ENCODE assay signal across 27 cellular contexts in the genomic region with DNA sequence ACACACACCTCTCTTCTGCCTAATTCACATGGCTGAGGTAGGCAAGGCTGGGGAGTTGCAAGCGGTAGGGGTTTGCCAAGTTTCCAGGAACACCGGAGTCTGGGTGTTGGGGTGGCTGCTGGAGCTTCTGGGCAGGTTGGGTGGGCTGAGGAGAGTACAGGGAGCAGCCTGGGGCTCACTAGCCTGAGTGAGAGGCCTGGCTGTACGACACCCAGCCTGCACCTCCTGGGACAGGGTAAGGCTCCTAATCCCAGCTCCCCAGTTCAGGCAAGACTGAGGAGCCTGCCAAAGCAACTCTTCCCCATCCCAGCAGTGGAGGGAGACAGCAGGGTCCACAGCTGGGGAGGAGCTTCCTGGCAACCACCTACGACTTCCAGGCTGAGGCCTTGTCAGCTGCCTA. TPM values are rescaled to one million over a fixed set of nuclear protein-coding genes. Genes with fewer than 3 reads are reported as not detected.
DNase-seq lines count a peak whose midpoint lies in the region; TF ChIP-seq lines count a peak whose summit lies in the region.
"Had no signal": no experiment of that assay in that cellular context is flagged by ENCODE, and none has a peak within 500 bp of the region (broad histone marks: within the 10 kb centered on the region; RNA-seq: fewer than 3 reads in every experiment).

No MANE protein-coding gene starts in this region.

- POLR2A ChIA-PET in MCF 10A (lab: Yijun Ruan, JAX): interaction anchor here (0.6 kb wide), 1 partner anchor 134 kb away, joined by 4 read pairs; no protein-coding TSS in a partner anchor

- H3K9me3 Mint-ChIP-seq in MCF 10A (ENCODE audit: unreplicated experiment): no peaks in the 10 kb centered on the region
- H3K9me3 Mint-ChIP-seq: activated naive CD8-positive, alpha-beta T cell treated with anti-CD3 and anti-CD28 coated beads, Interleukin-2, amount 50 U/mL, for 24 hours; activated T-helper 17 cell treated with anti-CD3 and anti-CD28 coated beads, Interleukin-2, amount 50 U/mL, for 72 hours; endodermal cell; neural progenitor cell had no signal

- H3K4me2 ChIP-seq in mesendoderm (ENCODE audit: low read length): no peak overlapping the region
- H3K4me2 ChIP-seq: A549, BLaER1, neural progenitor cell had no signal

- H3K9ac ChIP-seq in mesendoderm (ENCODE audit: low read length): no peak overlapping the region
- H3K9ac ChIP-seq: BLaER1, neural progenitor cell had no signal

- H3K9me3 ChIP-seq in breast epithelium: no peaks in the 10 kb centered on the region
- H3K9me3 ChIP-seq in suprapubic skin: no peaks in the 10 kb centered on the region
- H3K9me3 ChIP-seq: A549, BLaER1, body of pancreas, Peyer's patch had no signal

- TF ChIP-seq CTCF in breast epithelium (IDR thresholded peaks at IDR 0.05) (no peak), MCF 10A (IDR thresholded peaks at IDR 0.05; ENCODE audit: unreplicated experiment) (no peak), VCaP (conservative IDR thresholded peaks at IDR 0.05) (no peak), suprapubic skin (IDR thresholded peaks at IDR 0.05) (no peak)

- no peaks in the 10 kb centered on the region for H3K36me3 ChIP-seq in breast epithelium
- H3K36me3 ChIP-seq in mesendoderm (ENCODE audit: control insufficient read depth, insufficient read depth, low read length): no peaks in the 10 kb centered on the region
- no peaks in the 10 kb centered on the region for H3K36me3 ChIP-seq in suprapubic skin
- H3K36me3 ChIP-seq: BLaER1, neural progenitor cell, Peyer's patch had no signal

- H2BK120ac ChIP-seq in mesendoderm (ENCODE audit: low read depth, low read length): no peak overlapping the region

- H3K79me1 ChIP-seq in mesendoderm (ENCODE audit: low read length): no peaks in the 10 kb centered on the region

- peak overlapping the region; percentile 77 to 90 for H3K27ac ChIP-seq in breast epithelium
- peak overlapping the region; percentile 66; the same call in 1 of the 2 replicates for H3K27ac ChIP-seq in VCaP
- no peak overlapping the region for H3K27ac ChIP-seq in mesendoderm (ENCODE audit: low read depth, low read length)
- peak overlapping the region; percentile 6 for H3K27ac ChIP-seq in suprapubic skin
- H3K27ac ChIP-seq: BLaER1, body of pancreas, HL-60, neural progenitor cell had no signal

- peaks cover 0 to 5% of the 10 kb centered on the region in 2 donors for H3K4me1 ChIP-seq in breast epithelium
- H3K4me1 ChIP-seq in mesendoderm (ENCODE audit: control insufficient read depth, low read depth, low read length): no peaks in the 10 kb centered on the region
- peaks cover 20% of the 10 kb centered on the region for H3K4me1 ChIP-seq in suprapubic skin
- H3K4me1 ChIP-seq: neural progenitor cell had no signal

- no CpG with 5 or more reads among the region's 4 CpGs for WGBS in mesendoderm (ENCODE audit: extremely low coverage, insufficient coverage, low lambda C conversion rate)
- WGBS in suprapubic skin: 81% methylated on average over 3 of the region's 4 CpGs

- H3K27me3 ChIP-seq in breast epithelium: no peaks in the 10 kb centered on the region
- no peaks in the 10 kb centered on the region for H3K27me3 ChIP-seq in mesendoderm (ENCODE audit: insufficient read depth, low read length, poor library complexity)
- no peaks in the 10 kb centered on the region for H3K27me3 ChIP-seq in suprapubic skin
- H3K27me3 ChIP-seq: BLaER1, body of pancreas, neural progenitor cell, Peyer's patch had no signal

- no peak overlapping the region for H3K4me3 Mint-ChIP-seq in MCF 10A (ENCODE audit: unreplicated experiment)
- H3K4me3 Mint-ChIP-seq: activated naive CD8-positive, alpha-beta T cell treated with anti-CD3 and anti-CD28 coated beads, Interleukin-2, amount 50 U/mL, for 24 hours; activated T-helper 17 cell treated with anti-CD3 and anti-CD28 coated beads, Interleukin-2, amount 50 U/mL, for 72 hours; endodermal cell; neural progenitor cell had no signal

- intact Hi-C loops in breast epithelium (cut with DNase I; ENCODE audit: low total_unique reads) (no loop called here), MCF 10A (cut with micrococcal nuclease) (no loop called here)

- no peak for DNase-seq in breast epithelium (ENCODE audit: low spot score in 2 of 2)
- DNase-seq in MCF 10A (ENCODE audit: unreplicated experiment): no peak
- no peak for DNase-seq in mesendoderm
- DNase-seq in suprapubic skin (ENCODE audit: low spot score in 2 of 2): no peak
- DNase-seq in DMS53 (lab: John Stamatoyannopoulos, UW): no peak
- DNase-seq in T-helper 9 cell: no peak
- no peak for DNase-seq in NCI-H774 (lab: John Stamatoyannopoulos, UW)
- DNase-seq: activated naive CD8-positive, alpha-beta T cell treated with anti-CD3 and anti-CD28 coated beads, Interleukin-2, amount 50 U/mL, for 24 hours; body of pancreas; endodermal cell; glutamatergic neuron; NCI-H2081 treated with DMSO at 0.1 percent for 48 hours; Peyer's patch; small intestine; stimulated activated naive CD4-positive, alpha-beta T cell treated with Interleukin-2 at 50 U/mL for 16 hours had no signal

- H3K36me3 Mint-ChIP-seq in MCF 10A (ENCODE audit: insufficient read depth, unreplicated experiment): no peaks in the 10 kb centered on the region
- H3K36me3 Mint-ChIP-seq: neural progenitor cell had no signal

- CTCF ChIA-PET in MCF 10A (lab: Yijun Ruan, JAX): interaction anchor here (1.5 kb wide), 1 partner anchor 127 kb away, joined by 5 read pairs; no protein-coding TSS in a partner anchor

- no peak overlapping the region for H3K4ac ChIP-seq in mesendoderm (ENCODE audit: low read depth, low read length)

- TF ChIP-seq EP300 in suprapubic skin (IDR thresholded peaks at IDR 0.05): no peak

- BruUV-seq in MCF 10A (replicated peaks; lab: Mats Ljungman, UMichigan): no TSS peak

- H3K27ac Mint-ChIP-seq in MCF 10A (ENCODE audit: low read depth, unreplicated experiment): no peak overlapping the region
- H3K27ac Mint-ChIP-seq: activated naive CD8-positive, alpha-beta T cell treated with anti-CD3 and anti-CD28 coated beads, Interleukin-2, amount 50 U/mL, for 24 hours; endodermal cell had no signal

- no peaks in the 10 kb centered on the region for H3K79me2 ChIP-seq in mesendoderm (ENCODE audit: control insufficient read depth, insufficient read depth, low read length)

- H3K27me3 Mint-ChIP-seq in MCF 10A (ENCODE audit: insufficient read depth, unreplicated experiment): no peaks in the 10 kb centered on the region
- H3K27me3 Mint-ChIP-seq: activated naive CD8-positive, alpha-beta T cell treated with anti-CD3 and anti-CD28 coated beads, Interleukin-2, amount 50 U/mL, for 24 hours; activated T-helper 17 cell treated with anti-CD3 and anti-CD28 coated beads, Interleukin-2, amount 50 U/mL, for 72 hours had no signal

- H4K5ac ChIP-seq in mesendoderm (ENCODE audit: low read length): no peak overlapping the region

- no peaks in the 10 kb centered on the region for H3K4me1 Mint-ChIP-seq in MCF 10A (ENCODE audit: insufficient read depth, unreplicated experiment)
- H3K4me1 Mint-ChIP-seq: activated T-helper 17 cell treated with anti-CD3 and anti-CD28 coated beads, Interleukin-2, amount 50 U/mL, for 72 hours; neural progenitor cell had no signal

- no peak overlapping the region for H4K8ac ChIP-seq in mesendoderm (ENCODE audit: low read depth, low read length)

- no peak overlapping the region for H2AK5ac ChIP-seq in mesendoderm (ENCODE audit: low read length)

- no peak overlapping the region for H3K18ac ChIP-seq in mesendoderm (ENCODE audit: low read length)

- H3K56ac ChIP-seq in mesendoderm (ENCODE audit: low read length): no peak overlapping the region

- TF ChIP-seq POLR2A in breast epithelium (IDR thresholded peaks at IDR 0.05) (no peak), suprapubic skin (IDR thresholded peaks at IDR 0.05) (no peak)

- H2BK15ac ChIP-seq in mesendoderm (replicated peaks; ENCODE audit: low read depth): no peak overlapping the region

- no peak overlapping the region for H3K4me3 ChIP-seq in breast epithelium
- no peak overlapping the region for H3K4me3 ChIP-seq in mesendoderm (ENCODE audit: low read length)
- H3K4me3 ChIP-seq in suprapubic skin: no peak overlapping the region
- H3K4me3 ChIP-seq: A549, BLaER1, body of pancreas, neural progenitor cell, Peyer's patch had no signal

- peak overlapping the region; percentile 54 for H3K23ac ChIP-seq in mesendoderm (ENCODE audit: low read length)

- no peak overlapping the region for H2BK5ac ChIP-seq in mesendoderm (ENCODE audit: low read length)

RNA-seq across cellular contexts. Expression of a gene that starts 8.0 kb away (rescaled TPM):
- total RNA-seq in breast epithelium: 10 to 100 TPM in 1 of 3 donors, 1 to 10 TPM in 2; 4.8 to 13.4 (median 8.6) TPM
- 0.27 and 0.72 TPM in 2 replicates for total RNA-seq in MCF 10A (2022)
- polyA plus RNA-seq in mesendoderm (2013, experiment 1 of 2): 0.60 TPM
- polyA plus RNA-seq in mesendoderm (2013, experiment 2 of 2): 0.73 TPM
- 1 to 10 TPM in 2 of 4 donors, under 1 TPM in 1, not detected in 1; 0.49 to 1.3 (median 1.1) TPM for total RNA-seq in suprapubic skin
- total RNA-seq: activated T-helper 17 cell treated with anti-CD3 and anti-CD28 coated beads, Interleukin-2, amount 50 U/mL, for 72 hours; mononuclear cell; SK-MEL-5; T-helper 1 cell treated with Interleukin-12 subunit alpha and Interleukin-12 subunit beta and Interleukin-4 antibody, amounts not matched to agents 30 ng/mL and 1 ng/mL, for 36 hours; urinary bladder had no signal
- polyA plus RNA-seq: A549 had no signal

RNA-seq across cellular contexts. Expression of a gene that starts 11.3 kb away (rescaled TPM):
- 10 to 100 TPM in 2 of 3 donors, 1 to 10 TPM in 1; 3.4 to 16.0 (median 12.8) TPM for total RNA-seq in breast epithelium
- total RNA-seq in MCF 10A (2022): 4.4 and 6.0 TPM in 2 replicates
- not detected for polyA plus RNA-seq in mesendoderm (2013, experiment 1 of 2)
- not detected for polyA plus RNA-seq in mesendoderm (2013, experiment 2 of 2)
- 1 to 10 TPM; 1.2 to 5.8 (median 2.9) TPM for total RNA-seq in suprapubic skin
- total RNA-seq: activated T-helper 17 cell treated with anti-CD3 and anti-CD28 coated beads, Interleukin-2, amount 50 U/mL, for 72 hours; endodermal cell; H4; mononuclear cell; SK-MEL-5; T-helper 1 cell treated with Interleukin-12 subunit alpha and Interleukin-12 subunit beta and Interleukin-4 antibody, amounts not matched to agents 30 ng/mL and 1 ng/mL, for 36 hours had no signal

RNA-seq across cellular contexts. Expression of a gene that starts 40.7 kb away (rescaled TPM):
- total RNA-seq in breast epithelium (not detected), MCF 10A (2022) (not detected in 2 replicates), suprapubic skin (not detected)
- not detected for polyA plus RNA-seq in mesendoderm (2013, experiment 1 of 2)
- polyA plus RNA-seq in mesendoderm (2013, experiment 2 of 2): not detected
- total RNA-seq: activated T-helper 17 cell treated with anti-CD3 and anti-CD28 coated beads, Interleukin-2, amount 50 U/mL, for 72 hours; body of pancreas; endodermal cell; H4; mononuclear cell; Peyer's patch; pulmonary artery endothelial cell; SK-MEL-5; T-helper 1 cell treated with Interleukin-12 subunit alpha and Interleukin-12 subunit beta and Interleukin-4 antibody, amounts not matched to agents 30 ng/mL and 1 ng/mL, for 36 hours; urinary bladder had no signal
- polyA plus RNA-seq: A549, small intestine, urinary bladder had no signal

RNA-seq across cellular contexts. Expression of a gene that starts 47.1 kb away (rescaled TPM):
- total RNA-seq in breast epithelium (not detected), MCF 10A (2022) (not detected in 2 replicates), suprapubic skin (not detected)
- polyA plus RNA-seq in mesendoderm (2013, experiment 1 of 2): not detected
- polyA plus RNA-seq in mesendoderm (2013, experiment 2 of 2): not detected
- total RNA-seq: activated T-helper 17 cell treated with anti-CD3 and anti-CD28 coated beads, Interleukin-2, amount 50 U/mL, for 72 hours; body of pancreas; endodermal cell; H4; mononuclear cell; Peyer's patch; pulmonary artery endothelial cell; SK-MEL-5; T-helper 1 cell treated with Interleukin-12 subunit alpha and Interleukin-12 subunit beta and Interleukin-4 antibody, amounts not matched to agents 30 ng/mL and 1 ng/mL, for 36 hours; urinary bladder had no signal
- polyA plus RNA-seq: A549, small intestine, urinary bladder had no signal
